Comparison of ENCODE assay signal across 1 cellular context in genomic region chr21:28833609-28834008, GRCh38.
TF ChIP-seq lines count a peak whose summit lies in the region.

No MANE protein-coding gene starts in this region.

TF ChIP-seq in K562, 482 proteins besides CTCF, POLR2A, EP300 and RAD21 (continued from another document):
- no peak for TF ChIP-seq ARID3A (IDR thresholded peaks at IDR 0.05; ENCODE audit: borderline replicate concordance, low read depth, low read length)
- peak; percentile 91 for TF ChIP-seq RBM25 (IDR thresholded peaks at IDR 0.05; ENCODE audit: low read depth, low read length, severe bottlenecking)
- 0 out of 4 replicates have a peak, but pooled peaks of 1 of the 2 experiments have one; percentile 22 for TF ChIP-seq KDM1A (IDR thresholded peaks at IDR 0.05)
- no peak for TF ChIP-seq E2F4 (CRISPR knock-in tag; IDR thresholded peaks at IDR 0.05; ENCODE audit: low read depth)
- no peak for TF ChIP-seq MGA (IDR thresholded peaks at IDR 0.05)
- TF ChIP-seq POLR2H (tag; IDR thresholded peaks at IDR 0.05; ENCODE audit: low read depth): no peak
- no peak for TF ChIP-seq POLR2AphosphoS5 (IDR thresholded peaks at IDR 0.05; ENCODE audit: control insufficient read depth, insufficient read depth, low read depth, low read length)
- no peak for TF ChIP-seq HCFC1 (IDR thresholded peaks at IDR 0.05; ENCODE audit: low read depth, low read length)
- TF ChIP-seq BCOR (IDR thresholded peaks at IDR 0.05): peak; percentile 82
- TF ChIP-seq MAFG (tag; conservative IDR thresholded peaks at IDR 0.05): no peak
- TF ChIP-seq BHLHE40 (IDR thresholded peaks at IDR 0.05; ENCODE audit: low read length): no peak
- TF ChIP-seq MLLT1 (IDR thresholded peaks at IDR 0.05): no peak
- no peak for TF ChIP-seq ZNF551 (CRISPR knock-in tag; IDR thresholded peaks at IDR 0.05)
